ENCODE assay signal across 17 cellular contexts in the genomic region with DNA sequence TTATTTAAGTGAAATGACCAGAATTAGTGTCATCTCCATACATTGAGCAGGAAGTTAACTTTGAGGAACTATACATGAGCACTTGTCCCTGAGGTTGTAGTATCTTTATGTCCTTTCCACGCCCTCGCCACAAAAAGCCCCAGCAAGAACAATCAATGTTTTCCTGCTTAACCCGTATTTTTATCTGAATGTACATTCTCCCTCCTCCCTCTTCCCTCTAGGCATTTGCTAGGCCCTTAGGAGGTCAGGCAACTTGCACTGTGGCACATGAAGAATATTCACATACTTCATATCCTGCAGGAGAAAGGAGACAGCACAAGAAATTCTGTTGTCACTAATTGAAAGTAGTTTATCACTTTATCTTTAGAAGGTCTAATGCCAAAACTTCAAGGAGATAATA. TPM values are rescaled to one million over a fixed set of nuclear protein-coding genes. Genes with fewer than 3 reads are reported as not detected.
DNase-seq lines count a peak whose midpoint lies in the region; ATAC-seq and TF ChIP-seq lines count a peak whose summit lies in the region.
"Had no signal": no experiment of that assay in that cellular context is flagged by ENCODE, and none has a peak within 500 bp of the region (broad histone marks: within the 10 kb centered on the region; RNA-seq: fewer than 3 reads in every experiment).

No MANE protein-coding gene starts in this region.

- DNase-seq in GDM1 (lab: John Stamatoyannopoulos, UW) (peak; percentile 13), RWPE1 (ENCODE audit: low spot score) (no peak), colonic mucosa (peak; percentile 69), nephron progenitor cell (no peak), H4 (ENCODE audit: low spot score) (no peak)
- DNase-seq in stimulated activated CD4-positive, alpha-beta T cell treated with anti-CD3 and anti-CD28 coated beads, Interleukin-12 subunit alpha, Interleukin-12 subunit beta, amount 100 ng/mL, for 4 hours: no peak
- DNase-seq: activated CD4-positive, alpha-beta T cell treated with anti-CD3 and anti-CD28 coated beads, Interleukin-2, amount 10 ng/mL, durations not matched to agents 7 days and 5 days; DMS53; gastrocnemius medialis; NCI-H2029; NCI-H526; right cardiac atrium had no signal

- H3K36me3 Mint-ChIP-seq in nephron progenitor cell (ENCODE audit: low read depth): peaks cover 50% of the 10 kb centered on the region
- H3K36me3 Mint-ChIP-seq: activated naive CD4-positive, alpha-beta T cell treated with anti-CD3 and anti-CD28 coated beads, Interleukin-2, amount 50 U/mL, for 72 hours; memory B cell had no signal

- no peaks in the 10 kb centered on the region for H3K9me3 ChIP-seq in colonic mucosa
- H3K9me3 ChIP-seq: gastrocnemius medialis had no signal

- H3K27me3 ChIP-seq in colonic mucosa: no peaks in the 10 kb centered on the region
- H3K27me3 ChIP-seq: gastrocnemius medialis had no signal

- H3K27me3 Mint-ChIP-seq in nephron progenitor cell (ENCODE audit: low read depth, poor library complexity): peaks cover 4% of the 10 kb centered on the region
- H3K27me3 Mint-ChIP-seq: B cell, memory B cell had no signal

- no peak overlapping the region for H3K4me3 Mint-ChIP-seq in nephron progenitor cell
- H3K4me3 Mint-ChIP-seq: activated CD4-positive, alpha-beta T cell treated with anti-CD3 and anti-CD28 coated beads, Interleukin-2, amount 10 ng/mL, durations not matched to agents 7 days and 5 days; B cell; memory B cell had no signal

- peaks cover 6% of the 10 kb centered on the region for H3K4me1 ChIP-seq in colonic mucosa

- no peak overlapping the region for H3K4me3 ChIP-seq in colonic mucosa
- H3K4me3 ChIP-seq: gastrocnemius medialis had no signal

- CTCF ChIA-PET in RWPE1 (lab: Yijun Ruan, JAX): no interaction called here

- peak overlapping the region in 1 of 2 donors; percentile 32 for H3K9ac ChIP-seq in colonic mucosa (ENCODE audit: low read depth in 2 of 2, low read length in 2 of 2)

- TF ChIP-seq CTCF in RWPE1 (conservative IDR thresholded peaks at IDR 0.05; ENCODE audit: low read depth) (no peak), colonic mucosa (IDR thresholded peaks at IDR 0.05) (no peak), nephron progenitor cell (IDR thresholded peaks at IDR 0.05) (no peak)

- peaks cover 49% of the 10 kb centered on the region for H3K4me1 Mint-ChIP-seq in nephron progenitor cell

- no peaks in the 10 kb centered on the region for H3K36me3 ChIP-seq in colonic mucosa
- H3K36me3 ChIP-seq: gastrocnemius medialis had no signal

- POLR2A ChIA-PET in RWPE1 (lab: Yijun Ruan, JAX; ENCODE audit: low non-redundant PET): no interaction called here

- H3K9me3 Mint-ChIP-seq in nephron progenitor cell: no peaks in the 10 kb centered on the region
- H3K9me3 Mint-ChIP-seq: activated CD4-positive, alpha-beta T cell treated with anti-CD3 and anti-CD28 coated beads, Interleukin-2, amount 10 ng/mL, durations not matched to agents 7 days and 5 days; activated naive CD4-positive, alpha-beta T cell treated with anti-CD3 and anti-CD28 coated beads, Interleukin-2, amount 50 U/mL, for 72 hours; memory B cell had no signal

- intact Hi-C loops in colonic mucosa (cut with DNase I): no loop called here

- ATAC-seq in GM19035 (IDR thresholded peaks at IDR 0.05; ENCODE audit: unreplicated experiment): no peak
- no peak for ATAC-seq in HG03045 (IDR thresholded peaks at IDR 0.05; ENCODE audit: unreplicated experiment)
- ATAC-seq: activated naive CD4-positive, alpha-beta T cell treated with anti-CD3 and anti-CD28 coated beads, Interleukin-2, amount 50 U/mL, for 72 hours; gastrocnemius medialis; right cardiac atrium had no signal

- H3K27ac ChIP-seq in RWPE1 (peak overlapping the region; percentile 90), colonic mucosa (peak overlapping the region; percentile 10)
- H3K27ac ChIP-seq: gastrocnemius medialis had no signal

- H3K27ac Mint-ChIP-seq in nephron progenitor cell: peak overlapping the region; percentile 79
- H3K27ac Mint-ChIP-seq: activated CD4-positive, alpha-beta T cell treated with anti-CD3 and anti-CD28 coated beads, Interleukin-2, amount 10 ng/mL, durations not matched to agents 7 days and 5 days; activated naive CD4-positive, alpha-beta T cell treated with anti-CD3 and anti-CD28 coated beads, Interleukin-2, amount 50 U/mL, for 72 hours; B cell; memory B cell had no signal

RNA-seq across cellular contexts. Expression of a gene that starts 18.1 kb away (rescaled TPM):
- 10 to 100 TPM; 53.8 to 97.6 TPM for total RNA-seq in colonic mucosa
- 2.7 and 4.0 TPM in 2 replicates for total RNA-seq in H4 (2014; rRNA removed; shearing (Covaris generic))

Comparison
In these comparisons a context has a peak if more than half of its experiments do, and no peak if none do; other contexts are left out.
1. DNase-seq: peak in GDM1 (single experiment) and colonic mucosa (single experiment); none in RWPE1 (single experiment), nephron progenitor cell (single experiment), stimulated activated CD4-positive, alpha-beta T cell treated with anti-CD3 and anti-CD28 coated beads, Interleukin-12 subunit alpha, Interleukin-12 subunit beta, amount 100 ng/mL, for 4 hours (single experiment) and H4 (single experiment).
2. RNA of a gene that starts 18.1 kb away (total RNA-seq): 53.8 to 97.6 TPM in colonic mucosa; 2.7 to 4.0 TPM in H4; every median in the first group is over 10 times any median in the second.